ENCODE assay signal across 13 cellular contexts in the genomic region with DNA sequence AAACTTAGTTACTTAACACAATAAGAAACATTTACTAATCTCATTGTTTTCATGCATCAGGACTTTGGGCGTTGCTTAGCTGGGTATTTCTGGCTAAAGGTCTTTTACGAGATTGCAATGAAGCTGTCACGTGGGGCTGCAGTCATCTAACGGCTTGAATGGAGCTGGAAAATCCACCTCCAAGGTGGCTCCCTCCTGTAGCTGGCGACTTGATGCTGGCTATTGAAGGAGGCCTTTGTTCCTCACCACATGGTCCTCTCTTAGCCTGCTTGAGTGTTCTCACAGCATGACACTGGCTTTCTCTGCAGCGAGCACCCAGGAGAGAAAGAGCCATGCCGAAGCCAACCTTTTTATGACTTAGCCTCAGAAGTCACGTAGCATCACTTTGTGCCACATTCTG.
"Had no signal": no experiment of that assay in that cellular context is flagged by ENCODE, and none has a peak within 500 bp of the region (broad histone marks: within the 10 kb centered on the region; RNA-seq: fewer than 3 reads in every experiment).

No MANE protein-coding gene starts in this region.

- H3K36me3 Mint-ChIP-seq: natural killer cell; stimulated activated memory B cell treated with anti-CD40 and anti-IgM and Interleukin-4, amounts not matched to agents 10 μg/mL and 1 μg/mL and 100 μg/mL, for 72 hours had no signal

- ATAC-seq: activated CD4-positive, CD25-positive, alpha-beta regulatory T cell treated with anti-CD3 and anti-CD28 coated beads, Interleukin-2, amount 50 U/mL, for 24 hours; heart left ventricle; left lung; natural killer cell; stimulated activated memory B cell treated with anti-CD40 and anti-IgM and Interleukin-4, amounts not matched to agents 10 μg/mL and 1 μg/mL and 100 μg/mL, for 72 hours had no signal

- H3K9me3 ChIP-seq: heart left ventricle, left lung had no signal

- H3K4me1 ChIP-seq: heart left ventricle, left lung had no signal

- H3K27me3 Mint-ChIP-seq: dendritic cell treated with granulocyte-macrophage colony-stimulating factor and Interleukin-4, amounts not matched to agents 40 ng/mL and 50 ng/mL, for 4 days had no signal

- H3K4me1 Mint-ChIP-seq: natural killer cell; stimulated activated memory B cell treated with anti-CD40 and anti-IgM and Interleukin-4, amounts not matched to agents 10 μg/mL and 1 μg/mL and 100 μg/mL, for 72 hours had no signal

- H3K4me3 Mint-ChIP-seq: dendritic cell treated with granulocyte-macrophage colony-stimulating factor and Interleukin-4, amounts not matched to agents 40 ng/mL and 50 ng/mL, for 4 days; natural killer cell; stimulated activated memory B cell treated with anti-CD40 and anti-IgM and Interleukin-4, amounts not matched to agents 10 μg/mL and 1 μg/mL and 100 μg/mL, for 72 hours had no signal

- DNase-seq: activated naive CD4-positive, alpha-beta T cell treated with Interleukin-2 at 50 U/mL for 16 hours; activated T-cell treated with anti-CD3 and anti-CD28 coated beads for 4 hours; anterior cingulate cortex; heart left ventricle; kidney; left lung; natural killer cell; nucleus accumbens; posterior cingulate gyrus; stimulated activated CD4-positive, alpha-beta T cell treated with anti-CD3 and anti-CD28 coated beads, Interleukin-2, amount 100 ng/mL, for 48 hours had no signal

- H3K27ac ChIP-seq: heart left ventricle, left lung had no signal

- H3K27ac Mint-ChIP-seq: dendritic cell treated with granulocyte-macrophage colony-stimulating factor and Interleukin-4, amounts not matched to agents 40 ng/mL and 50 ng/mL, for 4 days; natural killer cell; stimulated activated memory B cell treated with anti-CD40 and anti-IgM and Interleukin-4, amounts not matched to agents 10 μg/mL and 1 μg/mL and 100 μg/mL, for 72 hours had no signal

- H3K9me3 Mint-ChIP-seq: dendritic cell treated with granulocyte-macrophage colony-stimulating factor and Interleukin-4, amounts not matched to agents 40 ng/mL and 50 ng/mL, for 4 days; stimulated activated memory B cell treated with anti-CD40 and anti-IgM and Interleukin-4, amounts not matched to agents 10 μg/mL and 1 μg/mL and 100 μg/mL, for 72 hours had no signal

- H3K27me3 ChIP-seq: heart left ventricle, left lung had no signal
